Comparison of ENCODE assay signal across 1 cellular context in genomic region chr14:105257464-105257863, GRCh38.
TF ChIP-seq lines count a peak whose summit lies in the region.

No MANE protein-coding gene starts in this region.

TF ChIP-seq in HEK293, 187 proteins besides CTCF, POLR2A, EP300 and RAD21:
- TF ChIP-seq ZNF341 (tag by site-specific recombination; IDR thresholded peaks at IDR 0.05; ENCODE audit: low read depth): 0 out of 2 replicates have a peak, but pooled peaks have one; percentile 15
- TF ChIP-seq KLF1 (tag by site-specific recombination; IDR thresholded peaks at IDR 0.05): peak; percentile 38; the same call in 1 of the 2 replicates
- no peak for TF ChIP-seq ZNF585B (tag by site-specific recombination; IDR thresholded peaks at IDR 0.05)
- no peak for TF ChIP-seq MZF1 (tag by site-specific recombination; IDR thresholded peaks at IDR 0.05; ENCODE audit: borderline replicate concordance)
TF ChIP-seq in HEK293: peak in this region for 2.
